8 cellular contexts compared by ENCODE assay signal in genomic region chr7:128455556-128456254, GRCh38. TPM values are rescaled to one million over a fixed set of nuclear protein-coding genes. Genes with fewer than 3 reads are reported as not detected.
DNase-seq lines count a peak whose midpoint lies in the region; ATAC-seq, FAIRE-seq and TF ChIP-seq lines count a peak whose summit lies in the region.

Gene HILPDA, plus strand, starts transcription at chr7:128455878. Its CDS starts 1,391 bp downstream, at chr7:128457269.

- H3K36me3 ChIP-seq in mammary epithelial cell (ENCODE audit: insufficient read depth, low read length): peaks cover 9% of the 10 kb centered on the region
- H3K36me3 ChIP-seq in small intestine (ENCODE audit: control insufficient read depth in 2 of 2, insufficient read depth in 2 of 2, low read length in 2 of 2): no peaks in the 10 kb centered on the region

- ATAC-seq in GM18909 (IDR thresholded peaks at IDR 0.05; ENCODE audit: poor library complexity, unreplicated experiment) (peak; percentile 90), HG03159 (IDR thresholded peaks at IDR 0.05; ENCODE audit: unreplicated experiment) (peak; percentile 80)

- H3K9me3 ChIP-seq in AG04450 (ENCODE audit: control insufficient read depth, insufficient read depth, low read length) (no peaks in the 10 kb centered on the region), mammary epithelial cell (replicated peaks; ENCODE audit: insufficient read depth, low read length) (no peaks in the 10 kb centered on the region), small intestine (ENCODE audit: control insufficient read depth, low read depth) (no peaks in the 10 kb centered on the region)

- H3K4me1 ChIP-seq in mammary epithelial cell (ENCODE audit: insufficient read depth, low read length) (peaks cover 22% of the 10 kb centered on the region), small intestine (ENCODE audit: control insufficient read depth in 2 of 2, insufficient read depth in 1 of 2, low read depth in 1 of 2, low read length in 1 of 2) (peaks cover 0 to 9% of the 10 kb centered on the region in 2 donors)

- peak; percentile 80 for DNase-seq in AG04450 (ENCODE audit: low read depth, low spot score)
- peak; percentile 95 for DNase-seq in NCI-H2227 (lab: John Stamatoyannopoulos, UW; ENCODE audit: unreplicated experiment)
- peak; percentile 97 for DNase-seq in mammary epithelial cell
- peak; percentile 93 for DNase-seq in iPS-NIHi11 (ENCODE audit: low spot score)
- DNase-seq in small intestine: peak; percentile 92

- in situ Hi-C loops in mammary epithelial cell (cut with MboI; ENCODE audit: low sequenced_read_pairs in 2 of 2): no loop called here

- CTCF ChIA-PET in AG04450 (lab: Charles Lee) (interaction anchor here (1.0 to 6.4 kb wide), 3 partner anchors 16 to 28 kb away, joined by 3 to 110 read pairs (median 5); no protein-coding TSS in a partner anchor), mammary epithelial cell (lab: Charles Lee; ENCODE audit: low non-redundant PET) (interaction anchor here (0.7 to 0.9 kb wide), 3 partner anchors 28 to 150 kb away, joined by 3 to 8 read pairs (median 4); no protein-coding TSS in a partner anchor)

- peak within 1 kb of the TSS; percentile 97 for H3K27ac ChIP-seq in AG04450 (ENCODE audit: low read depth, low read length)
- H3K27ac ChIP-seq in mammary epithelial cell (ENCODE audit: insufficient read depth, low read depth, low read length): peak within 1 kb of the TSS; percentile 91
- peak within 1 kb of the TSS; percentile 56 to 94 for H3K27ac ChIP-seq in small intestine (ENCODE audit: low read depth in 1 of 2, low read length in 1 of 2)

- H3K79me2 ChIP-seq in mammary epithelial cell (ENCODE audit: insufficient read depth, low read length): peaks cover 45% of the 10 kb centered on the region

- peak within 1 kb of the TSS; percentile 76 for H3K4me2 ChIP-seq in mammary epithelial cell (ENCODE audit: insufficient read depth, low read depth, low read length)

- H2AFZ ChIP-seq in mammary epithelial cell (ENCODE audit: low read depth, low read length): peak within 1 kb of the TSS; percentile 94

- TSS peak; percentile 50 for BruUV-seq in mammary epithelial cell (replicated peaks; lab: Mats Ljungman, UMichigan)

- dilution Hi-C loops in mammary epithelial cell (cut with HindIII; ENCODE audit: low sequenced_read_pairs): no loop called here

- POLR2A ChIA-PET in AG04450 (lab: Yijun Ruan, JAX): interaction anchor here (0.7 to 1.6 kb wide), 5 partner anchors 12 to 354 kb away, joined by 3 to 8 read pairs (median 3); partner anchors contain the start of gene IMPDH1

- no peaks in the 10 kb centered on the region for H4K20me1 ChIP-seq in mammary epithelial cell (ENCODE audit: insufficient read depth, low read length)

- FAIRE-seq in small intestine (lab: Jason Lieb, UNC): no peak

- peak within 1 kb of the TSS; percentile 92 for H3K9ac ChIP-seq in mammary epithelial cell (ENCODE audit: insufficient read depth, low read length)

- WGBS in mammary epithelial cell (ENCODE audit: low coverage, missing lambda C conversion rate): under 1% methylated on average over 32 of the region's 63 CpGs
- WGBS in small intestine, 3 donors: 0 to 1% (median 0%) methylated on average over 61 to 63 of the region's 63 CpGs

- intact Hi-C loops in mammary epithelial cell (cut with micrococcal nuclease): no loop called here

- H3K4me3 ChIP-seq in AG04450 (ENCODE audit: low read depth, low read length) (peak within 1 kb of the TSS; percentile 100), WI38 (ENCODE audit: low read depth, low read length) (peak within 1 kb of the TSS; percentile 97), mammary epithelial cell (replicated peaks in 1 of 3; ENCODE audit: insufficient read depth in 1 of 3, low read depth in 2 of 3, low read length in 3 of 3) (peak within 1 kb of the TSS; percentile 78 to 89 (median 82)), small intestine (ENCODE audit: low read depth in 1 of 2, low read length in 2 of 2) (peak within 1 kb of the TSS; percentile 52 to 65)

- peaks cover 4% of the 10 kb centered on the region for H3K27me3 ChIP-seq in AG04450 (ENCODE audit: control insufficient read depth, insufficient read depth, low read length)
- H3K27me3 ChIP-seq in mammary epithelial cell (ENCODE audit: insufficient read depth, low read length): no peaks in the 10 kb centered on the region
- H3K27me3 ChIP-seq in small intestine (ENCODE audit: control insufficient read depth in 2 of 2, insufficient read depth in 2 of 2, low read length in 2 of 2): no peaks in the 10 kb centered on the region

- TF ChIP-seq CTCF in AG04450 (IDR thresholded peaks at IDR 0.05; ENCODE audit: low read depth, low read length): peak; percentile 27; the same call in 1 of the 2 replicates
- no peak for TF ChIP-seq CTCF in WI38 (IDR thresholded peaks at IDR 0.05; ENCODE audit: low read depth, low read length)
- no peak for TF ChIP-seq CTCF in mammary epithelial cell (conservative IDR thresholded peaks at IDR 0.05 in 1 of 2, IDR thresholded peaks at IDR 0.05 in 1 of 2; ENCODE audit: extremely low read depth in 1 of 2, insufficient read depth in 1 of 2, low read depth in 1 of 2, low read length in 2 of 2)

RNA-seq across cellular contexts. Expression of gene HILPDA, which starts in this region (rescaled TPM):
- 15.9 and 17.8 TPM in 2 replicates for polyA plus RNA-seq in AG04450 (2011; rRNA removed)
- polyA minus RNA-seq in AG04450 (2011; rRNA and poly(A)+ RNA removed): 14.0 and 15.8 TPM in 2 replicates
- total RNA-seq in mammary epithelial cell: 10 to 100 TPM in 1 of 2 donors, 1 to 10 TPM in 1; 9.7 to 10.0 TPM
- polyA plus RNA-seq in mammary epithelial cell: 29.1 TPM
- polyA minus RNA-seq in mammary epithelial cell: 33.9 TPM
- 10 to 100 TPM in 1 of 3 donors, 1 to 10 TPM in 2; 1.8 to 14.3 (median 3.2) TPM for polyA plus RNA-seq in small intestine

Comparison
In these comparisons a context has a peak if more than half of its experiments do, and no peak if none do; other contexts are left out.
1. Peak in every context shown above with its lines: DNase-seq, ATAC-seq, H3K4me3 ChIP-seq and H3K27ac ChIP-seq.